Comparison of ENCODE assay signal across 13 cellular contexts in the genomic region with DNA sequence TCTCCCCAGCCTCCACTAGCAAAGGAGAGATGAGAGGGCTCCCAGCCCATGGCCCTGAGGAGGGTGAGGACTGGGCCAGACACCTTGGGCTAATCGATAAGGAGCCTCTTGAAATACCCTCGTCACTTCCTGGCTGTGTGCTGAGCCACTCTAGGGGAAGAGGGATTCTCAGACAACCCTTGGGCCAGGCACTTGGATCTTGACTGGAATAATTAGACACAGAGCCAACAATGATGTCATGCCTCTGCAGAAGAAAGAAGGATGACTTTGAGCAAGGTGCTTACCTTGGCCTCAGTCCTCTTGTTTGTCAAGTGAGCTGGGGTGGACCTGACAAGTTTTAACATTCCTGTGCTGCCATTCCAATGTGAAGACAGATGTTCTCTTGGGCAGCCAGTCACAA.
A peak's percentile ranks its signal among the peaks of the same experiment; 100 is the strongest.
DNase-seq lines count a peak whose midpoint lies in the region; ATAC-seq, FAIRE-seq and TF ChIP-seq lines count a peak whose summit lies in the region.
"Had no signal": no experiment of that assay in that cellular context is flagged by ENCODE, and none has a peak within 500 bp of the region (broad histone marks: within the 10 kb centered on the region; RNA-seq: fewer than 3 reads in every experiment).

No MANE protein-coding gene starts in this region.

- TF ChIP-seq CTCF in CD4-positive, alpha-beta T cell (IDR thresholded peaks at IDR 0.05) = no peak
- no peak for TF ChIP-seq CTCF in DOHH2 (IDR thresholded peaks at IDR 0.05; ENCODE audit: low read depth, low read length, poor library complexity, severe bottlenecking)

- H3K9me3 ChIP-seq in CD4-positive, alpha-beta T cell (ENCODE audit: control insufficient read depth, low read length) = no peaks in the 10 kb centered on the region
- no peaks in the 10 kb centered on the region for H3K9me3 ChIP-seq in DOHH2 (ENCODE audit: control insufficient read depth, insufficient read depth, low read length)
- H3K9me3 ChIP-seq: ascending aorta, upper lobe of left lung had no signal

- peak overlapping the region; percentile 87 for H3K27ac Mint-ChIP-seq in CD4-positive, alpha-beta T cell
- H3K27ac Mint-ChIP-seq in activated T-helper 1 cell treated with anti-CD3 and anti-CD28 coated beads, Interleukin-12 subunit alpha, Interleukin-12 subunit beta, Interleukin-2, Interleukin-4 antibody, amounts not matched to agents 30 ng/mL and 10 ng/mL and 1 ng/mL, durations not matched to agents 14 hours and 24 hours and 36 hours = peak overlapping the region; percentile 77
- H3K27ac Mint-ChIP-seq in naive B cell = peak overlapping the region; percentile 86 to 99 (median 99)
- H3K27ac Mint-ChIP-seq: nephron had no signal

- H3K4me3 Mint-ChIP-seq in CD4-positive, alpha-beta T cell = peak overlapping the region; percentile 77
- peak overlapping the region; percentile 22 for H3K4me3 Mint-ChIP-seq in activated T-helper 1 cell treated with anti-CD3 and anti-CD28 coated beads, Interleukin-12 subunit alpha, Interleukin-12 subunit beta, Interleukin-2, Interleukin-4 antibody, amounts not matched to agents 30 ng/mL and 10 ng/mL and 1 ng/mL, durations not matched to agents 14 hours and 24 hours and 36 hours
- H3K4me3 Mint-ChIP-seq in naive B cell = peak overlapping the region in 7 of 8 donors; percentile 1 to 86 (median 65)
- H3K4me3 Mint-ChIP-seq: nephron had no signal

- no peaks in the 10 kb centered on the region for H3K9me2 ChIP-seq in DOHH2 (replicated peaks; ENCODE audit: control insufficient read depth, low read length)

- H3K79me2 ChIP-seq in DOHH2 (ENCODE audit: control insufficient read depth, low read length) = no peaks in the 10 kb centered on the region

- peaks cover 41% of the 10 kb centered on the region for H3K4me1 Mint-ChIP-seq in CD4-positive, alpha-beta T cell (ENCODE audit: low read depth)
- peaks cover 37% of the 10 kb centered on the region for H3K4me1 Mint-ChIP-seq in activated T-helper 1 cell treated with anti-CD3 and anti-CD28 coated beads, Interleukin-12 subunit alpha, Interleukin-12 subunit beta, Interleukin-2, Interleukin-4 antibody, amounts not matched to agents 30 ng/mL and 10 ng/mL and 1 ng/mL, durations not matched to agents 14 hours and 24 hours and 36 hours (ENCODE audit: low read depth)
- H3K4me1 Mint-ChIP-seq in naive B cell = peaks cover 22 to 43% (median 29%) of the 10 kb centered on the region in 3 donors

- 0 out of 2 replicates have a peak, but pooled peaks cover 2% of the 10 kb centered on the region for H3F3A ChIP-seq in DOHH2 (ENCODE audit: control insufficient read depth, insufficient read depth)

- H3K4me3 ChIP-seq in DOHH2 (ENCODE audit: low read length) = peak overlapping the region; percentile 28; the same call in 1 of the 2 replicates
- H3K4me3 ChIP-seq: ascending aorta, upper lobe of left lung had no signal

- no peaks in the 10 kb centered on the region for H3K36me3 Mint-ChIP-seq in CD4-positive, alpha-beta T cell (ENCODE audit: low read depth)
- H3K36me3 Mint-ChIP-seq in activated T-helper 1 cell treated with anti-CD3 and anti-CD28 coated beads, Interleukin-12 subunit alpha, Interleukin-12 subunit beta, Interleukin-2, Interleukin-4 antibody, amounts not matched to agents 30 ng/mL and 10 ng/mL and 1 ng/mL, durations not matched to agents 14 hours and 24 hours and 36 hours (ENCODE audit: low read depth) = peaks cover 6% of the 10 kb centered on the region
- H3K36me3 Mint-ChIP-seq in naive B cell = peaks cover 0 to 5% of the 10 kb centered on the region in 2 donors

- H4K20me1 ChIP-seq in DOHH2 (ENCODE audit: control insufficient read depth, insufficient read depth, low read depth, low read length) = no peaks in the 10 kb centered on the region

- intact Hi-C loops in CD4-positive, alpha-beta T cell (cut with DNase I, micrococcal nuclease) = no loop called here
- intact Hi-C loops in activated T-helper 1 cell treated with anti-CD3 and anti-CD28 coated beads, Interleukin-12 subunit alpha, Interleukin-12 subunit beta, Interleukin-2, Interleukin-4 antibody, amounts not matched to agents 30 ng/mL and 10 ng/mL and 1 ng/mL, durations not matched to agents 14 hours and 24 hours and 36 hours (cut with micrococcal nuclease) = no loop called here

- H3K36me3 ChIP-seq in DOHH2 (ENCODE audit: control insufficient read depth, low read length) = no peaks in the 10 kb centered on the region
- H3K36me3 ChIP-seq: ascending aorta, upper lobe of left lung had no signal

- FAIRE-seq in HTR-8/SVneo (lab: Jason Lieb, UNC) = no peak

- POLR2A ChIA-PET in CD4-positive, alpha-beta T cell (lab: Charles Lee) = interaction anchor here (1.0 to 1.6 kb wide), 4 partner anchors 44 to 131 kb away, joined by 3 to 9 read pairs (median 5); no protein-coding TSS in a partner anchor

- no peaks in the 10 kb centered on the region for H3K9me3 Mint-ChIP-seq in CD4-positive, alpha-beta T cell
- no peaks in the 10 kb centered on the region for H3K9me3 Mint-ChIP-seq in activated T-helper 1 cell treated with anti-CD3 and anti-CD28 coated beads, Interleukin-12 subunit alpha, Interleukin-12 subunit beta, Interleukin-2, Interleukin-4 antibody, amounts not matched to agents 30 ng/mL and 10 ng/mL and 1 ng/mL, durations not matched to agents 14 hours and 24 hours and 36 hours
- H3K9me3 Mint-ChIP-seq in naive B cell = peaks cover 0 to 6% (median 2%) of the 10 kb centered on the region in 7 donors
- H3K9me3 Mint-ChIP-seq: nephron had no signal

- CTCF ChIA-PET in CD4-positive, alpha-beta T cell (lab: Charles Lee) = interaction anchor here (1.5 kb wide), 1 partner anchor 36 kb away, joined by 3 read pairs; no protein-coding TSS in a partner anchor

- ATAC-seq in CD4-positive, alpha-beta T cell (ENCODE audit: poor library complexity) = no peak
- no peak for ATAC-seq in naive B cell (ENCODE audit: low read depth in 2 of 2)
- ATAC-seq: left colon had no signal

- no peaks in the 10 kb centered on the region for H3K27me3 ChIP-seq in CD4-positive, alpha-beta T cell (ENCODE audit: control insufficient read depth, insufficient read depth, low read length)
- peaks cover 5% of the 10 kb centered on the region for H3K27me3 ChIP-seq in DOHH2 (ENCODE audit: control insufficient read depth, low read length)
- H3K27me3 ChIP-seq: ascending aorta, upper lobe of left lung had no signal

- peaks cover 25% of the 10 kb centered on the region for H3K4me1 ChIP-seq in DOHH2 (ENCODE audit: control insufficient read depth, low read length)

- DNase-seq in CD4-positive, alpha-beta T cell = no peak
- DNase-seq in activated T-helper 1 cell treated with anti-CD3 and anti-CD28 coated beads, Interleukin-12 subunit alpha, Interleukin-12 subunit beta, Interleukin-2, Interleukin-4 antibody, amounts not matched to agents 30 ng/mL and 10 ng/mL and 1 ng/mL, durations not matched to agents 14 hours and 24 hours and 36 hours (ENCODE audit: low spot score) = no peak
- DNase-seq in naive B cell = no peak
- DNase-seq in HTR-8/SVneo (ENCODE audit: insufficient read length, low spot score) = no peak
- DNase-seq in G401 (ENCODE audit: low spot score) = no peak
- DNase-seq in DMS53 treated with DMSO at 0.1 percent for 48 hours (lab: John Stamatoyannopoulos, UW; ENCODE audit: unreplicated experiment) = no peak
- DNase-seq: hippocampal formation, NCI-H1105 treated with DMSO at 0.1 percent for 48 hours had no signal

- no peaks in the 10 kb centered on the region for H3K27me3 Mint-ChIP-seq in CD4-positive, alpha-beta T cell
- peaks cover 4% of the 10 kb centered on the region for H3K27me3 Mint-ChIP-seq in activated T-helper 1 cell treated with anti-CD3 and anti-CD28 coated beads, Interleukin-12 subunit alpha, Interleukin-12 subunit beta, Interleukin-2, Interleukin-4 antibody, amounts not matched to agents 30 ng/mL and 10 ng/mL and 1 ng/mL, durations not matched to agents 14 hours and 24 hours and 36 hours (ENCODE audit: insufficient read depth)
- no peaks in the 10 kb centered on the region for H3K27me3 Mint-ChIP-seq in naive B cell

- H3K27ac ChIP-seq in CD4-positive, alpha-beta T cell (ENCODE audit: low read depth, low read length) = no peak overlapping the region
- no peak overlapping the region for H3K27ac ChIP-seq in DOHH2 (ENCODE audit: low read depth, low read length)
- H3K27ac ChIP-seq: ascending aorta, upper lobe of left lung had no signal

- in situ Hi-C loops in G401 (cut with HindIII; ENCODE audit: low sequenced_read_pairs) = no loop called here

- H3K4me2 ChIP-seq in DOHH2 (ENCODE audit: low read length) = peak overlapping the region; percentile 50

Comparison
In these comparisons a context has a peak if more than half of its experiments do, and no peak if none do; other contexts are left out.
1. H3K4me3 Mint-ChIP-seq: peak in every context shown above with its lines; median percentile 77 in CD4-positive, alpha-beta T cell; 65 in naive B cell; 22 in activated T-helper 1 cell treated with anti-CD3 and anti-CD28 coated beads, Interleukin-12 subunit alpha, Interleukin-12 subunit beta, Interleukin-2, Interleukin-4 antibody, amounts not matched to agents 30 ng/mL and 10 ng/mL and 1 ng/mL, durations not matched to agents 14 hours and 24 hours and 36 hours.